Comparison of ENCODE assay signal across 13 cellular contexts in the genomic region with DNA sequence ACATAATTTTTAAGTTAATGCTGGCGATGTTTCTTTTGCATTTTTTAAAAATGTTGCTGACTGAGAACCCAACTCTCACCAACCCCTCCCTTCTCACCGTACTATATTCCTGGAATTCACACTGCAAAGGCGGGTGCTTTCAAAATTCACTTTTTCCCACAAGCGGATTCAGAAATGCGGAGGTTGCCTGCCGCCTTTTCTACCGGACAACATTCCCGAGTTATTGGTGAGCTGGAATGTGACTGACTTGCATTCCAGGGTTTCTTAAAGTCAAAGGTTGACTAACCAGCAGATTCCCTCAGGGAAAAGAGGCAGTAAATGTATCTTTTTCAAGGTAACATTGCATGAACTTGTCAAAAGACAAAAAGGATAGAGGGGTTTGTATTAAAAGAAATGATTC.
DNase-seq lines count a peak whose midpoint lies in the region; ATAC-seq, FAIRE-seq and TF ChIP-seq lines count a peak whose summit lies in the region.
"Had no signal": no experiment of that assay in that cellular context is flagged by ENCODE, and none has a peak within 500 bp of the region (broad histone marks: within the 10 kb centered on the region; RNA-seq: fewer than 3 reads in every experiment).

No MANE protein-coding gene starts in this region.

- H3K9me3 Mint-ChIP-seq in astrocyte (ENCODE audit: unreplicated experiment), result no peaks in the 10 kb centered on the region

- POLR2A ChIA-PET in HCT116 (lab: Charles Lee), result no interaction called here

- TF ChIP-seq CTCF in HCT116 (IDR thresholded peaks at IDR 0.05 in 2 of 3, conservative IDR thresholded peaks at IDR 0.05 in 1 of 3; ENCODE audit: borderline replicate concordance in 1 of 3, insufficient read depth in 1 of 3, low read depth in 2 of 3, low read length in 2 of 3) (no peak), astrocyte (IDR thresholded peaks at IDR 0.05; ENCODE audit: insufficient read depth, low read depth, low read length) (no peak)

- no TSS peak for BruUV-seq in HCT116 (replicated peaks; lab: Mats Ljungman, UMichigan)

- DNase-seq in HCT116 (ENCODE audit: low read depth, low spot score) (peak; percentile 43), astrocyte (ENCODE audit: low read depth) (peak; percentile 90), hepatic stellate cell (ENCODE audit: low spot score) (peak; percentile 90), NCI-H1694 treated with DMSO at 0.1 percent for 48 hours (lab: John Stamatoyannopoulos, UW) (no peak), NCI-H1436 treated with DMSO at 0.1 percent for 48 hours (lab: John Stamatoyannopoulos, UW) (no peak)
- no peak for DNase-seq in stimulated activated CD4-positive, alpha-beta T cell treated with anti-CD3 and anti-CD28 coated beads, Interleukin-4, amount 100 ng/mL, for 1 hour
- DNase-seq: glutamatergic neuron, NCI-H2081 treated with DMSO at 0.1 percent for 48 hours, right cardiac atrium had no signal

- H3K27ac Mint-ChIP-seq in astrocyte (ENCODE audit: unreplicated experiment), result peak overlapping the region; percentile 92

- peaks cover 39% of the 10 kb centered on the region for H3K36me3 Mint-ChIP-seq in astrocyte (ENCODE audit: low read depth, unreplicated experiment)

- H3K27ac ChIP-seq in HCT116 (ENCODE audit: low read depth, low read length) (no peak overlapping the region; the same call in 1 of the 2 replicates), astrocyte (ENCODE audit: low read depth, low read length) (peak overlapping the region; percentile 61), stomach smooth muscle (ENCODE audit: low read length) (peak overlapping the region; percentile 76)

- no peaks in the 10 kb centered on the region for H3K9me2 ChIP-seq in HCT116 (ENCODE audit: insufficient read depth)

- no peaks in the 10 kb centered on the region for H4K20me1 ChIP-seq in HCT116 (ENCODE audit: insufficient read depth)
- H4K20me1 ChIP-seq in astrocyte (ENCODE audit: insufficient read depth, low read length), result peaks cover 12% of the 10 kb centered on the region

- H3K4me1 ChIP-seq in HCT116 (ENCODE audit: control insufficient read depth in 1 of 2, insufficient read depth in 2 of 2, low read length in 2 of 2), result peaks cover 22 to 36% of the 10 kb centered on the region in 2 experiments
- peaks cover 44% of the 10 kb centered on the region for H3K4me1 ChIP-seq in astrocyte (ENCODE audit: insufficient read depth, low read length)
- H3K4me1 ChIP-seq in stomach smooth muscle (ENCODE audit: control insufficient read depth, insufficient read depth, low read length), result peaks cover 37% of the 10 kb centered on the region

- H3K79me2 ChIP-seq in HCT116 (ENCODE audit: insufficient read depth, low read length) (no peaks in the 10 kb centered on the region), astrocyte (ENCODE audit: insufficient read depth, low read length) (no peaks in the 10 kb centered on the region)

- H3K27me3 ChIP-seq in HCT116 (ENCODE audit: insufficient read depth, low read length), result no peaks in the 10 kb centered on the region
- H3K27me3 ChIP-seq in astrocyte (ENCODE audit: insufficient read depth, low read length), result no peaks in the 10 kb centered on the region
- no peaks in the 10 kb centered on the region for H3K27me3 ChIP-seq in stomach smooth muscle (ENCODE audit: control insufficient read depth in 1 of 2, insufficient read depth in 2 of 2, low read length in 2 of 2)

- peak overlapping the region in 1 of 2 experiments; percentile 34; a peak in 2 of 4 replicates for H3K4me3 ChIP-seq in HCT116 (replicated peaks in 1 of 2; ENCODE audit: low read depth in 1 of 2, low read length in 2 of 2)
- H3K4me3 ChIP-seq in astrocyte (ENCODE audit: insufficient read depth, low read depth, low read length), result no peak overlapping the region
- H3K4me3 ChIP-seq in stomach smooth muscle (ENCODE audit: low read length in 2 of 2), result no peak overlapping the region
- H3K4me3 ChIP-seq: K562 had no signal

- no peaks in the 10 kb centered on the region for H3K36me3 ChIP-seq in HCT116 (ENCODE audit: control insufficient read depth in 1 of 2, insufficient read depth in 2 of 2, low read length in 2 of 2)
- peaks cover 41% of the 10 kb centered on the region for H3K36me3 ChIP-seq in astrocyte (ENCODE audit: insufficient read depth, low read length)
- peaks cover 52 to 58% of the 10 kb centered on the region in 2 donors for H3K36me3 ChIP-seq in stomach smooth muscle (ENCODE audit: control insufficient read depth in 2 of 2, insufficient read depth in 2 of 2, low read length in 2 of 2)

- intact Hi-C loops in HCT116 (cut with micrococcal nuclease), result no loop called here

- H3K4me2 ChIP-seq in HCT116 (ENCODE audit: low read length), result peak overlapping the region; percentile 76
- H3K4me2 ChIP-seq in astrocyte (ENCODE audit: low read length), result peak overlapping the region; percentile 36

- CTCF ChIA-PET in HCT116 (lab: Charles Lee), result no interaction called here

- RAD21 ChIA-PET in HCT116 (lab: Charles Lee; ENCODE audit: low non-redundant PET in 1 of 2, low total read pairs in 2 of 2, uncharacterized antibody in 2 of 2, unreplicated experiment in 2 of 2), result no interaction called here

- peak overlapping the region; percentile 65 for H2AFZ ChIP-seq in HCT116 (ENCODE audit: low read depth, low read length, poor library complexity, severe bottlenecking)
- H2AFZ ChIP-seq in astrocyte (ENCODE audit: low read depth, low read length), result no peak overlapping the region

- peaks cover 59% of the 10 kb centered on the region for H3K4me1 Mint-ChIP-seq in astrocyte (ENCODE audit: low read depth, unreplicated experiment)

- ATAC-seq in HCT116 (peak; percentile 71), HG03442 (IDR thresholded peaks at IDR 0.05; ENCODE audit: unreplicated experiment) (no peak)
- ATAC-seq: K562, right cardiac atrium had no signal

- peak overlapping the region; percentile 46 for H3K9ac ChIP-seq in HCT116 (ENCODE audit: low read length)
- H3K9ac ChIP-seq in astrocyte (ENCODE audit: low read length), result peak overlapping the region; percentile 39
- H3K9ac ChIP-seq in stomach smooth muscle (ENCODE audit: low read length in 2 of 2), result peak overlapping the region in 1 of 2 donors; percentile 8

- FAIRE-seq in astrocyte (lab: Jason Lieb, UNC), result peak; percentile 26
- FAIRE-seq: K562, TTC549 had no signal

- TF ChIP-seq RAD21 in HCT116 (IDR thresholded peaks at IDR 0.05; ENCODE audit: low read depth), result no peak

- no peak for TF ChIP-seq POLR2A in HCT116 (IDR thresholded peaks at IDR 0.05; ENCODE audit: borderline replicate concordance, extremely low read depth, insufficient read depth, insufficient read length)

- H3K27me3 Mint-ChIP-seq in astrocyte (ENCODE audit: low read depth, unreplicated experiment), result no peaks in the 10 kb centered on the region

- H3K4me3 Mint-ChIP-seq in astrocyte (ENCODE audit: unreplicated experiment), result peak overlapping the region; percentile 30

- H3K9me3 ChIP-seq in HCT116 (ENCODE audit: control insufficient read depth in 1 of 2, insufficient read depth in 1 of 2, low read depth in 1 of 2, low read length in 2 of 2), result no peaks in the 10 kb centered on the region
- H3K9me3 ChIP-seq in astrocyte (ENCODE audit: insufficient read depth, low read depth, low read length), result no peaks in the 10 kb centered on the region
- H3K9me3 ChIP-seq in stomach smooth muscle (ENCODE audit: control insufficient read depth in 2 of 2, low read length in 2 of 2), result no peaks in the 10 kb centered on the region

TF ChIP-seq in HCT116, 20 proteins besides CTCF, POLR2A, EP300 and RAD21 (continues in another document):
- TF ChIP-seq ELF1 (IDR thresholded peaks at IDR 0.05; ENCODE audit: borderline replicate concordance, low read depth), result no peak
- TF ChIP-seq EZH2phosphoT487 (IDR thresholded peaks at IDR 0.05; ENCODE audit: borderline replicate concordance), result no peak
- TF ChIP-seq, protein P1, sequence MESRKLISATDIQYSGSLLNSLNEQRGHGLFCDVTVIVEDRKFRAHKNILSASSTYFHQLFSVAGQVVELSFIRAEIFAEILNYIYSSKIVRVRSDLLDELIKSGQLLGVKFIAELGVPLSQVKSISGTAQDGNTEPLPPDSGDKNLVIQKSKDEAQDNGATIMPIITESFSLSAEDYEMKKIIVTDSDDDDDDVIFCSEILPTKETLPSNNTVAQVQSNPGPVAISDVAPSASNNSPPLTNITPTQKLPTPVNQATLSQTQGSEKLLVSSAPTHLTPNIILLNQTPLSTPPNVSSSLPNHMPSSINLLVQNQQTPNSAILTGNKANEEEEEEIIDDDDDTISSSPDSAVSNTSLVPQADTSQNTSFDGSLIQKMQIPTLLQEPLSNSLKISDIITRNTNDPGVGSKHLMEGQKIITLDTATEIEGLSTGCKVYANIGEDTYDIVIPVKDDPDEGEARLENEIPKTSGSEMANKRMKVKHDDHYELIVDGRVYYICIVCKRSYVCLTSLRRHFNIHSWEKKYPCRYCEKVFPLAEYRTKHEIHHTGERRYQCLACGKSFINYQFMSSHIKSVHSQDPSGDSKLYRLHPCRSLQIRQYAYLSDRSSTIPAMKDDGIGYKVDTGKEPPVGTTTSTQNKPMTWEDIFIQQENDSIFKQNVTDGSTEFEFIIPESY (IDR thresholded peaks at IDR 0.05; ENCODE audit: extremely low read depth, insufficient replicate concordance, low read length), result no peak
- TF ChIP-seq, protein P2, sequence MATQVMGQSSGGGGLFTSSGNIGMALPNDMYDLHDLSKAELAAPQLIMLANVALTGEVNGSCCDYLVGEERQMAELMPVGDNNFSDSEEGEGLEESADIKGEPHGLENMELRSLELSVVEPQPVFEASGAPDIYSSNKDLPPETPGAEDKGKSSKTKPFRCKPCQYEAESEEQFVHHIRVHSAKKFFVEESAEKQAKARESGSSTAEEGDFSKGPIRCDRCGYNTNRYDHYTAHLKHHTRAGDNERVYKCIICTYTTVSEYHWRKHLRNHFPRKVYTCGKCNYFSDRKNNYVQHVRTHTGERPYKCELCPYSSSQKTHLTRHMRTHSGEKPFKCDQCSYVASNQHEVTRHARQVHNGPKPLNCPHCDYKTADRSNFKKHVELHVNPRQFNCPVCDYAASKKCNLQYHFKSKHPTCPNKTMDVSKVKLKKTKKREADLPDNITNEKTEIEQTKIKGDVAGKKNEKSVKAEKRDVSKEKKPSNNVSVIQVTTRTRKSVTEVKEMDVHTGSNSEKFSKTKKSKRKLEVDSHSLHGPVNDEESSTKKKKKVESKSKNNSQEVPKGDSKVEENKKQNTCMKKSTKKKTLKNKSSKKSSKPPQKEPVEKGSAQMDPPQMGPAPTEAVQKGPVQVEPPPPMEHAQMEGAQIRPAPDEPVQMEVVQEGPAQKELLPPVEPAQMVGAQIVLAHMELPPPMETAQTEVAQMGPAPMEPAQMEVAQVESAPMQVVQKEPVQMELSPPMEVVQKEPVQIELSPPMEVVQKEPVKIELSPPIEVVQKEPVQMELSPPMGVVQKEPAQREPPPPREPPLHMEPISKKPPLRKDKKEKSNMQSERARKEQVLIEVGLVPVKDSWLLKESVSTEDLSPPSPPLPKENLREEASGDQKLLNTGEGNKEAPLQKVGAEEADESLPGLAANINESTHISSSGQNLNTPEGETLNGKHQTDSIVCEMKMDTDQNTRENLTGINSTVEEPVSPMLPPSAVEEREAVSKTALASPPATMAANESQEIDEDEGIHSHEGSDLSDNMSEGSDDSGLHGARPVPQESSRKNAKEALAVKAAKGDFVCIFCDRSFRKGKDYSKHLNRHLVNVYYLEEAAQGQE (IDR thresholded peaks at IDR 0.05; ENCODE audit: low read depth), result no peak

Comparison
In these comparisons a context has a peak if more than half of its experiments do, and no peak if none do; other contexts are left out.
1. DNase-seq: peak in HCT116 (single experiment), astrocyte (single experiment) and hepatic stellate cell (single experiment); none in NCI-H1694 treated with DMSO at 0.1 percent for 48 hours (single experiment), NCI-H1436 treated with DMSO at 0.1 percent for 48 hours (single experiment) and stimulated activated CD4-positive, alpha-beta T cell treated with anti-CD3 and anti-CD28 coated beads, Interleukin-4, amount 100 ng/mL, for 1 hour (single experiment).